ENCODE assay signal across 17 cellular contexts in the genomic region with DNA sequence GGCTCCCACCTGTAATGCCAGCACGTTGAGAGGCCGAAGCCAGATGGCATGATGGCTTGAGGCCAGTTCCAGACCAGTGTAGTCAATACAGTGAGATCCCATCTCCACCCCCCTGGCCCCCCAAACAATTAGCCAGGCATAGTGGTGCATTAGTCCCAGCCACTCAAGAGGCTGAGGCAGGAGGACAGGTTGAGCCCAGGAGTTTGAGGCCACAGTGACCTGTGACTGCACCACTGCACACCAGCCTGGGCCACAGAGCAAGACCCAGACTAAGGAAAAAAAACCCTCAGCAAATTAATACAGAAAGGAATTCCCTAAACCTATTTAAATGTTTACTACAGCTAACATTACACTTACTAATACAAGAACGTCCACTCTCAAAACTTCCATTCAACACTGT. TPM values are rescaled to one million over a fixed set of nuclear protein-coding genes. Genes with fewer than 3 reads are reported as not detected.
A peak's percentile ranks its signal among the peaks of the same experiment; 100 is the strongest.
DNase-seq lines count a peak whose midpoint lies in the region; TF ChIP-seq lines count a peak whose summit lies in the region.
"Had no signal": no experiment of that assay in that cellular context is flagged by ENCODE, and none has a peak within 500 bp of the region (broad histone marks: within the 10 kb centered on the region; RNA-seq: fewer than 3 reads in every experiment).

No MANE protein-coding gene starts in this region.

- in situ Hi-C loops in G401 (cut with HindIII; ENCODE audit: low sequenced_read_pairs): no loop called here

- H3K9me3 ChIP-seq in BE2C (no peaks in the 10 kb centered on the region), mesenchymal stem cell (ENCODE audit: control insufficient read depth, low read length) (peaks cover 3% of the 10 kb centered on the region)

- H3K4ac ChIP-seq in mesenchymal stem cell (ENCODE audit: low read depth in 1 of 2, low read length in 2 of 2): no peak overlapping the region

- no peak overlapping the region for H3K27ac ChIP-seq in mesenchymal stem cell (ENCODE audit: low read length, poor library complexity, severe bottlenecking)
- H3K27ac ChIP-seq: C4-2B had no signal

- H3K18ac ChIP-seq in mesenchymal stem cell (ENCODE audit: low read depth in 1 of 2, low read length in 2 of 2): no peak overlapping the region

- no peak overlapping the region for H2BK15ac ChIP-seq in mesenchymal stem cell (ENCODE audit: low read depth, poor library complexity, severe bottlenecking)

- peaks cover 6% of the 10 kb centered on the region for H3K79me1 ChIP-seq in mesenchymal stem cell (replicated peaks; ENCODE audit: low read length, poor library complexity, severe bottlenecking)

- H2BK120ac ChIP-seq in mesenchymal stem cell (ENCODE audit: low read depth, low read length): no peak overlapping the region

- H3K36me3 ChIP-seq in BE2C: no peaks in the 10 kb centered on the region; the same call in 1 of the 2 replicates
- no peaks in the 10 kb centered on the region for H3K36me3 ChIP-seq in mesenchymal stem cell (ENCODE audit: control insufficient read depth in 1 of 2, insufficient read depth in 2 of 2, low read depth in 1 of 2, low read length in 2 of 2)

- H2AK5ac ChIP-seq in mesenchymal stem cell (ENCODE audit: low read length, severe bottlenecking): no peak overlapping the region

- H3K14ac ChIP-seq in mesenchymal stem cell (ENCODE audit: low read length in 2 of 2): no peak overlapping the region

- no peak overlapping the region for H4K8ac ChIP-seq in mesenchymal stem cell (ENCODE audit: low read length)

- no peak for TF ChIP-seq CTCF in BE2C (IDR thresholded peaks at IDR 0.05; ENCODE audit: low read depth, low read length)

- H3K4me3 ChIP-seq in BE2C (ENCODE audit: low read depth, low read length) (no peak overlapping the region), mesenchymal stem cell (ENCODE audit: insufficient read depth in 1 of 2, low read depth in 1 of 2, low read length in 2 of 2) (no peak overlapping the region)
- H3K4me3 ChIP-seq: GM23338 had no signal

- no peak overlapping the region for H3K9ac ChIP-seq in mesenchymal stem cell (ENCODE audit: low read length)

- H2BK12ac ChIP-seq in mesenchymal stem cell (ENCODE audit: low read length in 2 of 2): no peak overlapping the region

- over 99% methylated on average over 3 of the region's 3 CpGs for WGBS in mesenchymal stem cell

- peak; percentile 16 for DNase-seq in BE2C
- peak; percentile 38 for DNase-seq in G401 (ENCODE audit: low spot score)
- DNase-seq in NCI-H69 (lab: John Stamatoyannopoulos, UW): peak; percentile 37
- no peak for DNase-seq in mesenchymal stem cell
- no peak for DNase-seq in activated CD8-positive, alpha-beta memory T cell treated with anti-CD3 and anti-CD28 coated beads, Interleukin-2, amount 50 U/mL, for 4 hours
- no peak for DNase-seq in activated naive CD4-positive, alpha-beta T cell treated with anti-CD3 and anti-CD28 coated beads, Interleukin-2, amount 50 U/mL, for 16 hours
- no peak for DNase-seq in COLO668 (lab: John Stamatoyannopoulos, UW; ENCODE audit: unreplicated experiment)
- DNase-seq: ACHN; CD4-positive, alpha-beta T cell; DMS53; DND-41; EL; H7; HFFc6; KG1 had no signal

- peaks cover 30% of the 10 kb centered on the region for H3K4me1 ChIP-seq in BE2C
- H3K4me1 ChIP-seq in mesenchymal stem cell (ENCODE audit: control insufficient read depth, insufficient read depth, low read depth, low read length): no peaks in the 10 kb centered on the region

- no peak overlapping the region for H2AFZ ChIP-seq in mesenchymal stem cell (ENCODE audit: low read depth, low read length)
- H2AFZ ChIP-seq: GM23338 had no signal

- H3K27me3 ChIP-seq in BE2C (no peaks in the 10 kb centered on the region), mesenchymal stem cell (ENCODE audit: control insufficient read depth in 1 of 2, insufficient read depth in 1 of 2, low read length in 2 of 2) (no peaks in the 10 kb centered on the region)

- H4K91ac ChIP-seq in mesenchymal stem cell (ENCODE audit: low read length): peak overlapping the region; percentile 34

- H3K4me2 ChIP-seq in mesenchymal stem cell (ENCODE audit: low read length, poor library complexity, severe bottlenecking): no peak overlapping the region
- H3K4me2 ChIP-seq: GM23338 had no signal

- no peak overlapping the region for H3K23ac ChIP-seq in mesenchymal stem cell (ENCODE audit: low read length in 2 of 2)

- H2BK5ac ChIP-seq in mesenchymal stem cell (ENCODE audit: low read depth, low read length, poor library complexity, severe bottlenecking): no peak overlapping the region

RNA-seq across cellular contexts. Expression of a gene that starts 22.8 kb away (rescaled TPM):
- 27.8 TPM for polyA plus RNA-seq in BE2C (2012; ENCODE audit: insufficient read depth, insufficient read length, low read depth)
- total RNA-seq in G401 (2014; rRNA removed; shearing (Covaris generic)): 6.3 and 7.5 TPM in 2 replicates
- 15.9 TPM for polyA plus RNA-seq in mesenchymal stem cell (2013, experiment 1 of 2)
- polyA plus RNA-seq in mesenchymal stem cell (2013, experiment 2 of 2): 16.1 TPM

Comparison
In these comparisons a context has a peak if more than half of its experiments do, and no peak if none do; other contexts are left out.
1. DNase-seq: peak in BE2C (single experiment), G401 (single experiment) and NCI-H69 (single experiment); none in mesenchymal stem cell (single experiment), activated CD8-positive, alpha-beta memory T cell treated with anti-CD3 and anti-CD28 coated beads, Interleukin-2, amount 50 U/mL, for 4 hours (single experiment), activated naive CD4-positive, alpha-beta T cell treated with anti-CD3 and anti-CD28 coated beads, Interleukin-2, amount 50 U/mL, for 16 hours (single experiment) and COLO668 (single experiment).